In the genomic region with DNA sequence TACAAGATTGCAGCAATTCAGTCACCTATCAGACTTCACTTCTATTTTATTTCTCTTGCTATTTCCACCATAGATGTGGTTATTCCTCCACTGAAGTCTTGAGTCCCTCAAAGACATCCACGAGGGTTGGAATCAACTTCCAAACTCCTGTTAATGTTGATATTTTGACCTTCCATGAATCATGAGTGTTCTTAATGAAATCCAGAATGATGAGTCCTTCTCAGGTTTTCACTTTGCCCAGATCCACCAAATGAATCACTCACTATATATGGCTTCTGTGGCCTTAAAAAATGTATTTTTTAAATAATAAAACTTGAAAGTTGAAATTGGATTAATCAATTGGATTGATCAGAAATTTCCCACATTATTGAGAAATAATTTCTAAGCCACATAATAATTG, we compare ENCODE assay signal across 19 cellular contexts.
DNase-seq lines count a peak whose midpoint lies in the region; ATAC-seq, FAIRE-seq and TF ChIP-seq lines count a peak whose summit lies in the region.
"Had no signal": no experiment of that assay in that cellular context is flagged by ENCODE, and none has a peak within 500 bp of the region (broad histone marks: within the 10 kb centered on the region; RNA-seq: fewer than 3 reads in every experiment).

No MANE protein-coding gene starts in this region.

- TF ChIP-seq CTCF in AG04450 (IDR thresholded peaks at IDR 0.05; ENCODE audit: low read depth, low read length) (no peak), IMR-90 (conservative IDR thresholded peaks at IDR 0.05; ENCODE audit: low read depth, low read length) (no peak), brain microvascular endothelial cell (IDR thresholded peaks at IDR 0.05; ENCODE audit: low read depth, low read length, missing control alignments) (no peak), fibroblast of the aortic adventitia (IDR thresholded peaks at IDR 0.05; ENCODE audit: insufficient read depth, low read length) (no peak), coronary artery (IDR thresholded peaks at IDR 0.05) (no peak), GM23338 (conservative IDR thresholded peaks at IDR 0.05; ENCODE audit: low read depth in 2 of 2) (no peak)

- H3K4me3 ChIP-seq in AG04450 (ENCODE audit: low read depth, low read length): no peak overlapping the region
- H3K4me3 ChIP-seq in IMR-90 (ENCODE audit: insufficient read depth, low read depth, low read length): no peak overlapping the region
- no peak overlapping the region for H3K4me3 ChIP-seq in brain microvascular endothelial cell (ENCODE audit: low read depth, low read length)
- no peak overlapping the region for H3K4me3 ChIP-seq in fibroblast of the aortic adventitia (ENCODE audit: low read depth, low read length)
- H3K4me3 ChIP-seq in coronary artery: no peak overlapping the region
- H3K4me3 ChIP-seq in GM23338: no peak overlapping the region
- H3K4me3 ChIP-seq: MG63 had no signal

- TF ChIP-seq RAD21 in IMR-90 (IDR thresholded peaks at IDR 0.05; ENCODE audit: low read length): no peak

- H3K9me2 ChIP-seq in GM23338 (ENCODE audit: insufficient read depth): 0 out of 2 replicates have a peak, but pooled peaks cover 3% of the 10 kb centered on the region

- no peaks in the 10 kb centered on the region for H3K9me3 Mint-ChIP-seq in GM23338
- H3K9me3 Mint-ChIP-seq in activated naive CD4-positive, alpha-beta T cell treated with anti-CD3 and anti-CD28 coated beads for 36 hours: peaks cover 3% of the 10 kb centered on the region

- H4K20me1 ChIP-seq in IMR-90 (ENCODE audit: insufficient read depth, low read length) (no peaks in the 10 kb centered on the region), GM23338 (replicated peaks; ENCODE audit: insufficient read depth) (no peaks in the 10 kb centered on the region)

- no peak overlapping the region for H3K23ac ChIP-seq in IMR-90 (ENCODE audit: low read depth, low read length)

- CTCF ChIA-PET in AG04450 (lab: Charles Lee) (no interaction called here), IMR-90 (lab: Yijun Ruan, JAX) (no interaction called here)
- CTCF ChIA-PET in activated naive CD4-positive, alpha-beta T cell treated with anti-CD3 and anti-CD28 coated beads for 36 hours (lab: Charles Lee): no interaction called here

- H3K4ac ChIP-seq in IMR-90 (ENCODE audit: low read depth, low read length): no peak overlapping the region

- FAIRE-seq in GM12892 (lab: Jason Lieb, UNC): no peak

- intact Hi-C loops in IMR-90 (cut with micrococcal nuclease): no loop called here
- intact Hi-C loops in activated naive CD4-positive, alpha-beta T cell treated with anti-CD3 and anti-CD28 coated beads for 36 hours (cut with micrococcal nuclease): no loop called here

- no TSS peak for BruUV-seq in IMR-90 (replicated peaks; lab: Mats Ljungman, UMichigan)

- no peak; the same call in 1 of the 2 replicates for ATAC-seq in IMR-90 (ENCODE audit: low read depth)
- no peak for ATAC-seq in GM23338

- no peak overlapping the region for H2AK9ac ChIP-seq in IMR-90 (replicated peaks; ENCODE audit: low read depth, low read length, poor library complexity)

- no peak overlapping the region for H3K27ac ChIP-seq in AG04450 (ENCODE audit: low read depth, low read length)
- no peak overlapping the region for H3K27ac ChIP-seq in IMR-90 (ENCODE audit: insufficient read depth, low read length)
- no peak overlapping the region for H3K27ac ChIP-seq in brain microvascular endothelial cell
- H3K27ac ChIP-seq in coronary artery: no peak overlapping the region
- no peak overlapping the region for H3K27ac ChIP-seq in GM23338 (ENCODE audit: low read depth)

- no peaks in the 10 kb centered on the region for H3K36me3 Mint-ChIP-seq in GM23338 (ENCODE audit: low read depth)
- no peaks in the 10 kb centered on the region for H3K36me3 Mint-ChIP-seq in activated naive CD4-positive, alpha-beta T cell treated with anti-CD3 and anti-CD28 coated beads for 36 hours (ENCODE audit: low read depth)

- no peak overlapping the region for H2BK20ac ChIP-seq in IMR-90 (ENCODE audit: low read depth, low read length)

- no peak overlapping the region for H3K18ac ChIP-seq in IMR-90 (ENCODE audit: low read depth, low read length)

- in situ Hi-C loops in IMR-90 (cut with MboI; ENCODE audit: low sequenced_read_pairs) (no loop called here), brain microvascular endothelial cell (cut with HindIII; ENCODE audit: low pct_ligation_motif_present, low sequenced_read_pairs) (no loop called here)

- no peaks in the 10 kb centered on the region for H3K9me1 ChIP-seq in IMR-90 (ENCODE audit: insufficient read depth, low read length)

- H3K36me3 ChIP-seq in IMR-90 (ENCODE audit: control insufficient read depth, insufficient read depth, low read length) (no peaks in the 10 kb centered on the region), brain microvascular endothelial cell (replicated peaks) (no peaks in the 10 kb centered on the region), GM23338 (ENCODE audit: insufficient read depth) (no peaks in the 10 kb centered on the region)
- H3K36me3 ChIP-seq: MG63 had no signal

- H3K9me3 ChIP-seq in AG04450 (ENCODE audit: control insufficient read depth, insufficient read depth, low read length) (no peaks in the 10 kb centered on the region), IMR-90 (ENCODE audit: control insufficient read depth, insufficient read depth, low read length) (no peaks in the 10 kb centered on the region)
- H3K9me3 ChIP-seq: Caco-2, MG63 had no signal

- dilution Hi-C loops in IMR-90 (cut with HindIII; ENCODE audit: low sequenced_read_pairs, unreplicated experiment): no loop called here

- no peak overlapping the region for H3K14ac ChIP-seq in IMR-90 (replicated peaks; ENCODE audit: low read depth, low read length)

- no peak overlapping the region for H2BK5ac ChIP-seq in IMR-90 (ENCODE audit: low read depth, low read length, poor library complexity, severe bottlenecking)

- no peak for TF ChIP-seq POLR2A in IMR-90 (IDR thresholded peaks at IDR 0.05; ENCODE audit: low read depth, low read length)
- no peak for TF ChIP-seq POLR2A in GM12892 (IDR thresholded peaks at IDR 0.05; ENCODE audit: low read depth, low read length)

- H3K4me1 ChIP-seq in IMR-90 (ENCODE audit: control insufficient read depth, insufficient read depth, low read length): no peaks in the 10 kb centered on the region
- H3K4me1 ChIP-seq in GM23338 (ENCODE audit: insufficient read depth): no peaks in the 10 kb centered on the region
- H3K4me1 ChIP-seq: Caco-2 had no signal

- H3F3A ChIP-seq in GM23338 (replicated peaks; ENCODE audit: low read depth): no peaks in the 10 kb centered on the region

- H3K4me2 ChIP-seq in IMR-90 (ENCODE audit: low read depth, low read length): no peak overlapping the region
- no peak overlapping the region for H3K4me2 ChIP-seq in GM23338

- H2AK5ac ChIP-seq in IMR-90 (ENCODE audit: low read depth, low read length): no peak overlapping the region

- H4K91ac ChIP-seq in IMR-90 (ENCODE audit: insufficient read depth, low read depth, low read length): no peak overlapping the region

- H2BK15ac ChIP-seq in IMR-90 (ENCODE audit: low read depth, low read length): no peak overlapping the region

- no peak overlapping the region for H3K27ac Mint-ChIP-seq in GM23338
- H3K27ac Mint-ChIP-seq in activated naive CD4-positive, alpha-beta T cell treated with anti-CD3 and anti-CD28 coated beads for 36 hours: no peak overlapping the region
- H3K27ac Mint-ChIP-seq: CD4-positive, alpha-beta T cell had no signal

- no peaks in the 10 kb centered on the region for H3K27me3 Mint-ChIP-seq in GM23338 (ENCODE audit: insufficient read depth, low read depth, poor library complexity)
- H3K27me3 Mint-ChIP-seq in activated naive CD4-positive, alpha-beta T cell treated with anti-CD3 and anti-CD28 coated beads for 36 hours (ENCODE audit: low read depth): no peaks in the 10 kb centered on the region
- H3K27me3 Mint-ChIP-seq: CD4-positive, alpha-beta T cell had no signal

- no CpG with 5 or more reads among the region's 1 CpG for WGBS in IMR-90 (ENCODE audit: extremely low coverage in 2 of 2, insufficient read length in 1 of 2), 2 experiments

- H3K79me1 ChIP-seq in IMR-90 (ENCODE audit: low read depth in 1 of 2, low read length in 2 of 2): no peaks in the 10 kb centered on the region

- no peaks in the 10 kb centered on the region for H3K79me2 ChIP-seq in GM23338 (replicated peaks; ENCODE audit: insufficient read depth)

- H3K27me3 ChIP-seq in AG04450 (ENCODE audit: control insufficient read depth, insufficient read depth, low read length) (no peaks in the 10 kb centered on the region), IMR-90 (ENCODE audit: control insufficient read depth, insufficient read depth, low read length) (no peaks in the 10 kb centered on the region), brain microvascular endothelial cell (replicated peaks) (no peaks in the 10 kb centered on the region), GM23338 (ENCODE audit: insufficient read depth) (no peaks in the 10 kb centered on the region)
- H3K27me3 ChIP-seq: MG63 had no signal

- no peaks in the 10 kb centered on the region for H3K4me1 Mint-ChIP-seq in GM23338
- H3K4me1 Mint-ChIP-seq in activated naive CD4-positive, alpha-beta T cell treated with anti-CD3 and anti-CD28 coated beads for 36 hours (ENCODE audit: low read depth): no peaks in the 10 kb centered on the region

- H3K4me3 Mint-ChIP-seq in GM23338: no peak overlapping the region
- no peak overlapping the region for H3K4me3 Mint-ChIP-seq in activated naive CD4-positive, alpha-beta T cell treated with anti-CD3 and anti-CD28 coated beads for 36 hours
- H3K4me3 Mint-ChIP-seq: CD4-positive, alpha-beta T cell had no signal

- H3K9ac ChIP-seq in IMR-90 (ENCODE audit: low read depth, low read length): no peak overlapping the region

- DNase-seq in AG04450 (ENCODE audit: low read depth, low spot score) (peak; percentile 3), IMR-90 (peak; percentile 70), brain microvascular endothelial cell (peak; percentile 19), fibroblast of the aortic adventitia (ENCODE audit: low read depth) (peak; percentile 9), coronary artery (ENCODE audit: low spot score) (no peak), GM23338 (ENCODE audit: low spot score) (no peak), GM12892 (ENCODE audit: insufficient read length) (no peak)
- no peak for DNase-seq in activated naive CD4-positive, alpha-beta T cell treated with anti-CD3 and anti-CD28 coated beads for 36 hours
- DNase-seq: 8988T; Caco-2; CD4-positive, alpha-beta T cell; GDM1; Karpas-422; MG63; NCI-H1048; NCI-H1436; NCI-H2029; NCI-H2171; NCI-H526 had no signal

- H3K56ac ChIP-seq in IMR-90 (ENCODE audit: extremely low read depth, insufficient read depth, low read length): no peak overlapping the region

- no peak overlapping the region for H2BK120ac ChIP-seq in IMR-90 (ENCODE audit: low read depth, low read length)

- H4K8ac ChIP-seq in IMR-90 (ENCODE audit: low read depth in 2 of 2, low read length in 2 of 2): no peak overlapping the region

- no peak overlapping the region for H2AFZ ChIP-seq in IMR-90 (replicated peaks; ENCODE audit: low read length, poor library complexity)
- no peak overlapping the region for H2AFZ ChIP-seq in GM23338

- POLR2A ChIA-PET in AG04450 (lab: Yijun Ruan, JAX) (no interaction called here), IMR-90 (lab: Charles Lee; ENCODE audit: unreplicated experiment) (no interaction called here)

- H4K5ac ChIP-seq in IMR-90 (ENCODE audit: low read depth, low read length): no peak overlapping the region

TF ChIP-seq in IMR-90, 13 proteins besides CTCF, POLR2A, EP300 and RAD21 (continues in another document):
- TF ChIP-seq CEBPB (IDR thresholded peaks at IDR 0.05; ENCODE audit: low read depth, low read length): no peak

TF ChIP-seq in GM23338, 12 proteins besides CTCF, POLR2A, EP300 and RAD21 (continues in another document):
- TF ChIP-seq JUNB (IDR thresholded peaks at IDR 0.05; ENCODE audit: unreplicated experiment): no peak

Comparison
In these comparisons a context has a peak if more than half of its experiments do, and no peak if none do; other contexts are left out.
1. DNase-seq: peak in AG04450 (single experiment), IMR-90 (single experiment), brain microvascular endothelial cell (single experiment) and fibroblast of the aortic adventitia (single experiment); none in coronary artery (single experiment), GM23338 (single experiment), activated naive CD4-positive, alpha-beta T cell treated with anti-CD3 and anti-CD28 coated beads for 36 hours (single experiment) and GM12892 (single experiment).